ENCODE assay signal across 8 cellular contexts in genomic region chrX:154750301-154751120, GRCh38. TPM values are rescaled to one million over a fixed set of nuclear protein-coding genes. Genes with fewer than 3 reads are reported as not detected.
DNase-seq lines count a peak whose midpoint lies in the region; ATAC-seq and TF ChIP-seq lines count a peak whose summit lies in the region.

A gene with protein sequence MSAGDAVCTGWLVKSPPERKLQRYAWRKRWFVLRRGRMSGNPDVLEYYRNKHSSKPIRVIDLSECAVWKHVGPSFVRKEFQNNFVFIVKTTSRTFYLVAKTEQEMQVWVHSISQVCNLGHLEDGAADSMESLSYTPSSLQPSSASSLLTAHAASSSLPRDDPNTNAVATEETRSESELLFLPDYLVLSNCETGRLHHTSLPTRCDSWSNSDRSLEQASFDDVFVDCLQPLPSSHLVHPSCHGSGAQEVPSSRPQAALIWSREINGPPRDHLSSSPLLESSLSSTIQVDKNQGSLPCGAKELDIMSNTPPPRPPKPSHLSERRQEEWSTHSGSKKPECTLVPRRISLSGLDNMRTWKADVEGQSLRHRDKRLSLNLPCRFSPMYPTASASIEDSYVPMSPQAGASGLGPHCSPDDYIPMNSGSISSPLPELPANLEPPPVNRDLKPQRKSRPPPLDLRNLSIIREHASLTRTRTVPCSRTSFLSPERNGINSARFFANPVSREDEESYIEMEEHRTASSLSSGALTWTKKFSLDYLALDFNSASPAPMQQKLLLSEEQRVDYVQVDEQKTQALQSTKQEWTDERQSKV (minus strand): TSS chrX:154751077. CDS start chrX:154751025, 52 bp downstream.

- H3K36me3 Mint-ChIP-seq in activated naive CD4-positive, alpha-beta T cell treated with anti-CD3 and anti-CD28 coated beads, Interleukin-2, amount 10 ng/mL, durations not matched to agents 7 days and 5 days, result peaks cover under 1% of the 10 kb centered on the region

- peaks cover 0 to 30% (median 14%) of the 10 kb centered on the region in 9 donors for H3K4me1 ChIP-seq in heart right ventricle
- no peaks in the 10 kb centered on the region for H3K4me1 ChIP-seq in prostate gland (replicated peaks)

- WGBS in heart right ventricle, 2 donors, result 0 to 1% methylated on average over 26 to 48 of the region's 81 CpGs
- WGBS in prostate gland, result 2% methylated on average over 7 of the region's 81 CpGs

- peaks cover under 1% of the 10 kb centered on the region for H3K9me3 Mint-ChIP-seq in activated naive CD4-positive, alpha-beta T cell treated with anti-CD3 and anti-CD28 coated beads, Interleukin-2, amount 10 ng/mL, durations not matched to agents 7 days and 5 days

- TF ChIP-seq POLR2A in prostate gland (IDR thresholded peaks at IDR 0.05), result no peak

- peak; percentile 50 for ATAC-seq in HG02571 (IDR thresholded peaks at IDR 0.05; ENCODE audit: unreplicated experiment)
- ATAC-seq in heart right ventricle, result peak; percentile 58 to 79 (median 70)

- H3K9me3 ChIP-seq in heart right ventricle (peaks cover 0 to 3% (median under 1%) of the 10 kb centered on the region in 11 donors), prostate gland (no peaks in the 10 kb centered on the region)

- peak within 1 kb of the TSS; percentile 64 for H3K27ac Mint-ChIP-seq in activated naive CD4-positive, alpha-beta T cell treated with anti-CD3 and anti-CD28 coated beads, Interleukin-2, amount 10 ng/mL, durations not matched to agents 7 days and 5 days

- DNase-seq in GM13977 (ENCODE audit: low spot score) (peak; percentile 47), NCI-H748 treated with DMSO at 0.1 percent for 48 hours (lab: John Stamatoyannopoulos, UW) (peak; percentile 23), heart right ventricle (peak; percentile 34 to 53), prostate gland (ENCODE audit: low spot score) (no peak), foreskin melanocyte (no peak), HPDE6-E6E7 (ENCODE audit: extremely low spot score) (no peak)
- peak; percentile 61 for DNase-seq in activated naive CD4-positive, alpha-beta T cell treated with anti-CD3 and anti-CD28 coated beads, Interleukin-2, amount 10 ng/mL, durations not matched to agents 7 days and 5 days

- TF ChIP-seq CTCF in GM13977 (IDR thresholded peaks at IDR 0.05; ENCODE audit: extremely low read depth, insufficient read depth, missing control alignments) (no peak), heart right ventricle (IDR thresholded peaks at IDR 0.05) (no peak), prostate gland (IDR thresholded peaks at IDR 0.05) (no peak)

- H3K4me3 ChIP-seq in heart right ventricle (peak within 1 kb of the TSS; percentile 28 to 74 (median 66)), prostate gland (peak within 1 kb of the TSS; percentile 27 to 32)

- CTCF ChIA-PET in activated naive CD4-positive, alpha-beta T cell treated with anti-CD3 and anti-CD28 coated beads, Interleukin-2, amount 10 ng/mL, durations not matched to agents 7 days and 5 days (lab: Charles Lee), result interaction anchor here (1.0 to 5.3 kb wide), 7 partner anchors 12 to 158 kb away, joined by 3 to 65 read pairs (median 11); partner anchors contain the start of gene DKC1

- intact Hi-C loops in heart right ventricle (cut with DNase I) (loop anchor here in 1 of 10 donors (5.0 kb wide), 1 partner anchor 33 kb away; no protein-coding TSS in a partner anchor), prostate gland (cut with DNase I) (no loop called here)

- H3K27me3 ChIP-seq in heart right ventricle (peaks cover 0 to 10% (median 0%) of the 10 kb centered on the region in 7 donors), prostate gland (replicated peaks; ENCODE audit: insufficient read depth) (no peaks in the 10 kb centered on the region)

- peak within 1 kb of the TSS; percentile 71 for H3K4me3 Mint-ChIP-seq in activated naive CD4-positive, alpha-beta T cell treated with anti-CD3 and anti-CD28 coated beads, Interleukin-2, amount 10 ng/mL, durations not matched to agents 7 days and 5 days

- H3K36me3 ChIP-seq in heart right ventricle (no peaks in the 10 kb centered on the region), prostate gland (no peaks in the 10 kb centered on the region)

- H3K27ac ChIP-seq in heart right ventricle (peak within 1 kb of the TSS; percentile 78 to 96 (median 92)), prostate gland (no peak within 1 kb of the TSS)

- peaks cover 23% of the 10 kb centered on the region for H3K4me1 Mint-ChIP-seq in activated naive CD4-positive, alpha-beta T cell treated with anti-CD3 and anti-CD28 coated beads, Interleukin-2, amount 10 ng/mL, durations not matched to agents 7 days and 5 days

- peaks cover 8% of the 10 kb centered on the region for H3K27me3 Mint-ChIP-seq in activated naive CD4-positive, alpha-beta T cell treated with anti-CD3 and anti-CD28 coated beads, Interleukin-2, amount 10 ng/mL, durations not matched to agents 7 days and 5 days

- in situ Hi-C loops in GM13977 (cut with MboI; ENCODE audit: low pct_unique_long_range_greater_than_20kb, low sequenced_read_pairs, unreplicated experiment), result no loop called here

RNA-seq across cellular contexts. Expression of the gene that starts here (rescaled TPM):
- total RNA-seq in heart right ventricle (10 to 100 TPM; 13.6 to 32.1 (median 22.0) TPM), prostate gland (10 to 100 TPM in 1 of 2 donors, 1 to 10 TPM in 1; 1.5 to 12.8 TPM)
- polyA plus RNA-seq in heart right ventricle, result 10 to 100 TPM in 1 of 2 donors, 1 to 10 TPM in 1; 5.9 to 25.2 TPM

Comparison
In these comparisons a context has a peak if more than half of its experiments do, and no peak if none do; other contexts are left out.
1. DNase-seq: peak in GM13977 (single experiment), NCI-H748 treated with DMSO at 0.1 percent for 48 hours (single experiment), activated naive CD4-positive, alpha-beta T cell treated with anti-CD3 and anti-CD28 coated beads, Interleukin-2, amount 10 ng/mL, durations not matched to agents 7 days and 5 days (single experiment) and heart right ventricle (2 of 2); none in prostate gland (single experiment), foreskin melanocyte (single experiment) and HPDE6-E6E7 (single experiment).
2. H3K27ac ChIP-seq: peak in heart right ventricle (10 of 10); none in prostate gland (0 of 2).